ENCODE assay signal across 13 cellular contexts in the genomic region with DNA sequence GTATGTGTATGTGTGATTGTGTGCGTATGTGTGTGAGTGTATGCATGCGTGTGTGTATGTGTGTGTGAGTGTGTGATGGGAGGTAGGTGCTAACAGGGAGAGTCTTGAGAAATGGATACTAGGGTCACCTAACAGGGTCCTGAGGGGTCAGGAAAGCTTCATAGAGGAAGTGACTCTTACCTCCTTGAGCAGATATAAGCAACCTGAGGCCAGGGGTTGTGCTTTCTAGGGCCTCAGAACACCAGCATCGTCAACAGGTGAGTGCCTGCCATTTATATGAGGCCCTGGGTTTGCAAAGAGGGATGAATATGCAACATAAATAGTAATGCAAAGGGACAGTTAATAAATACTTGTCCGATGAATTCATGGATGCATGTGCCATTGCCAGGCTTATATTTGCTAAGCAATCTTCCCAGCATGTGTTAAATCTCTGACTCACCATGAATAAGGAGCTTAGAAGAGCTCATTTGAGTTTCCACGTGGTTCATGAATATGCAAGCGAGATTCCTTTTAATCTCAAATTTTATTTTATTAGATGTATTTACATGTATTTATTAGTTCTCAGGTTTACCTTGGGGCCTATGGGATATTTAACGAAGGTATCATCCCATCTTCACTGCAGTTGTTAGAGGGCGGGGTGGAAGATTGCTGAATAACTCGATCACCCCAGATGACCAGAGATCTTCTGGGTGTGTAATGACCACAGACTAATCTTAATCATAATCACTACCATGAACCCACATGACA.
DNase-seq lines count a peak whose midpoint lies in the region; ATAC-seq and TF ChIP-seq lines count a peak whose summit lies in the region.
"Had no signal": no experiment of that assay in that cellular context is flagged by ENCODE, and none has a peak within 500 bp of the region (broad histone marks: within the 10 kb centered on the region; RNA-seq: fewer than 3 reads in every experiment).

No MANE protein-coding gene starts in this region.

- DNase-seq in AG09319 (ENCODE audit: extremely low read depth, low read depth), result peak; percentile 56
- DNase-seq in HCT116 (ENCODE audit: low read depth, low spot score), result no peak
- DNase-seq in SK-N-SH, result no peak
- DNase-seq in fibroblast of villous mesenchyme (ENCODE audit: low read depth), result peak; percentile 46
- DNase-seq in activated T-cell treated with anti-CD3 and anti-CD28 coated beads, Interleukin-2, amount 50 U/mL, for 24 hours, result no peak
- DNase-seq in activated CD8-positive, alpha-beta T cell treated with anti-CD3 and anti-CD28 coated beads for 36 hours, result no peak
- DNase-seq: activated B cell treated with CpG ODN at 0.5 μM for 24 hours; activated effector memory CD4-positive, alpha-beta T cell treated with anti-CD3 and anti-CD28 coated beads, Interleukin-2, amount 50 U/mL, for 16 hours; RPMI8226; stimulated activated CD4-positive, alpha-beta T cell treated with anti-CD3 and anti-CD28 coated beads, Interleukin-4, amount 100 ng/mL, for 24 hours had no signal

- no TSS peak for BruUV-seq in HCT116 (replicated peaks; lab: Mats Ljungman, UMichigan)

- H3K4me2 ChIP-seq in HCT116 (ENCODE audit: low read length) (0 out of 2 replicates have a peak overlapping the region, but pooled peaks have one; percentile 7), SK-N-SH (peak overlapping the region; percentile 6)

- no peak overlapping the region for H3K27ac Mint-ChIP-seq in activated T-cell treated with anti-CD3 and anti-CD28 coated beads, Interleukin-2, amount 50 U/mL, for 24 hours
- no peak overlapping the region for H3K27ac Mint-ChIP-seq in activated CD8-positive, alpha-beta T cell treated with anti-CD3 and anti-CD28 coated beads for 36 hours
- H3K27ac Mint-ChIP-seq: activated B cell treated with CpG ODN at 0.5 μM for 24 hours had no signal

- POLR2A ChIA-PET in HCT116 (lab: Charles Lee), result no interaction called here
- POLR2A ChIA-PET in SK-N-SH (lab: Yijun Ruan, JAX), result no interaction called here
- POLR2A ChIA-PET in activated CD8-positive, alpha-beta T cell treated with anti-CD3 and anti-CD28 coated beads for 36 hours (lab: Charles Lee), result no interaction called here

- H3K9ac ChIP-seq in HCT116 (ENCODE audit: low read length) (no peak overlapping the region), SK-N-SH (peak overlapping the region; percentile 25; the same call in 1 of the 2 replicates)

- TF ChIP-seq CTCF in AG09319 (IDR thresholded peaks at IDR 0.05; ENCODE audit: low read depth, low read length), result no peak
- TF ChIP-seq CTCF in HCT116 (IDR thresholded peaks at IDR 0.05 in 2 of 3, conservative IDR thresholded peaks at IDR 0.05 in 1 of 3; ENCODE audit: borderline replicate concordance in 1 of 3, insufficient read depth in 1 of 3, low read depth in 2 of 3, low read length in 2 of 3), result no peak
- TF ChIP-seq CTCF in SK-N-SH (IDR thresholded peaks at IDR 0.05), result no peak
- no peak for TF ChIP-seq CTCF in fibroblast of villous mesenchyme (IDR thresholded peaks at IDR 0.05; ENCODE audit: insufficient read depth, low read depth, low read length)
- no peak for TF ChIP-seq CTCF in activated CD8-positive, alpha-beta T cell treated with anti-CD3 and anti-CD28 coated beads for 36 hours (IDR thresholded peaks at IDR 0.05)

- no peaks in the 10 kb centered on the region for H3K27me3 ChIP-seq in HCT116 (ENCODE audit: insufficient read depth, low read length)
- H3K27me3 ChIP-seq in SK-N-SH (ENCODE audit: insufficient read depth), result no peaks in the 10 kb centered on the region

- no peak overlapping the region for H2AFZ ChIP-seq in HCT116 (ENCODE audit: low read depth, low read length, poor library complexity, severe bottlenecking)
- H2AFZ ChIP-seq in SK-N-SH (ENCODE audit: low read depth), result no peak overlapping the region

- H3K4me3 ChIP-seq in HCT116 (replicated peaks in 1 of 2; ENCODE audit: low read depth in 1 of 2, low read length in 2 of 2) (no peak overlapping the region), SK-N-SH (ENCODE audit: low read depth in 2 of 2, low read length in 1 of 2) (no peak overlapping the region), fibroblast of villous mesenchyme (ENCODE audit: low read depth, low read length) (no peak overlapping the region)
- H3K4me3 ChIP-seq: thoracic aorta had no signal

- no peaks in the 10 kb centered on the region for H3K9me2 ChIP-seq in HCT116 (ENCODE audit: insufficient read depth)
- H3K9me2 ChIP-seq in SK-N-SH, result no peaks in the 10 kb centered on the region

- RAD21 ChIA-PET in HCT116 (lab: Charles Lee; ENCODE audit: low non-redundant PET in 1 of 2, low total read pairs in 2 of 2, uncharacterized antibody in 2 of 2, unreplicated experiment in 2 of 2), result interaction anchor here in 1 of 2 experiments (0.9 kb wide), 1 partner anchor 316 kb away, joined by 3 read pairs; no protein-coding TSS in a partner anchor

- ATAC-seq in HCT116 (no peak), HG03196 (IDR thresholded peaks at IDR 0.05; ENCODE audit: unreplicated experiment) (no peak), GM21447 (IDR thresholded peaks at IDR 0.05; ENCODE audit: unreplicated experiment) (no peak)
- no peak for ATAC-seq in activated CD8-positive, alpha-beta T cell treated with anti-CD3 and anti-CD28 coated beads for 36 hours

- H3K27ac ChIP-seq in HCT116 (ENCODE audit: low read depth, low read length) (no peak overlapping the region), SK-N-SH (ENCODE audit: low read depth in 2 of 2, low read length in 1 of 2) (peak overlapping the region in 1 of 2 experiments; percentile 76; a peak in 2 of 4 replicates)
- H3K27ac ChIP-seq: thoracic aorta had no signal

- H3K27me3 Mint-ChIP-seq in activated T-cell treated with anti-CD3 and anti-CD28 coated beads, Interleukin-2, amount 50 U/mL, for 24 hours, result peaks cover 30% of the 10 kb centered on the region
- H3K27me3 Mint-ChIP-seq in activated CD8-positive, alpha-beta T cell treated with anti-CD3 and anti-CD28 coated beads for 36 hours, result peaks cover 7% of the 10 kb centered on the region
- H3K27me3 Mint-ChIP-seq: activated B cell treated with CpG ODN at 0.5 μM for 24 hours had no signal

- TF ChIP-seq POLR2A in HCT116 (IDR thresholded peaks at IDR 0.05; ENCODE audit: borderline replicate concordance, extremely low read depth, insufficient read depth, insufficient read length), result no peak

- H3K9me3 Mint-ChIP-seq in activated T-cell treated with anti-CD3 and anti-CD28 coated beads, Interleukin-2, amount 50 U/mL, for 24 hours, result no peaks in the 10 kb centered on the region
- no peaks in the 10 kb centered on the region for H3K9me3 Mint-ChIP-seq in activated CD8-positive, alpha-beta T cell treated with anti-CD3 and anti-CD28 coated beads for 36 hours
- H3K9me3 Mint-ChIP-seq: activated B cell treated with CpG ODN at 0.5 μM for 24 hours had no signal

- H4K20me1 ChIP-seq in HCT116 (ENCODE audit: insufficient read depth) (no peaks in the 10 kb centered on the region), SK-N-SH (ENCODE audit: insufficient read depth) (no peaks in the 10 kb centered on the region)

- peaks cover 4 to 19% of the 10 kb centered on the region in 2 experiments for H3K4me1 ChIP-seq in HCT116 (ENCODE audit: control insufficient read depth in 1 of 2, insufficient read depth in 2 of 2, low read length in 2 of 2)
- H3K4me1 ChIP-seq in SK-N-SH (ENCODE audit: control insufficient read depth in 1 of 2, insufficient read depth in 2 of 2, low read depth in 1 of 2, low read length in 1 of 2), result peaks cover 4 to 8% of the 10 kb centered on the region in 2 experiments; a peak in 2 of 4 replicates

- H3K36me3 ChIP-seq in HCT116 (ENCODE audit: control insufficient read depth in 1 of 2, insufficient read depth in 2 of 2, low read length in 2 of 2) (no peaks in the 10 kb centered on the region), SK-N-SH (replicated peaks in 1 of 2; ENCODE audit: control insufficient read depth in 1 of 2, insufficient read depth in 2 of 2, low read length in 1 of 2) (no peaks in the 10 kb centered on the region)
- H3K36me3 ChIP-seq: thoracic aorta had no signal

- H3K4me3 Mint-ChIP-seq in activated T-cell treated with anti-CD3 and anti-CD28 coated beads, Interleukin-2, amount 50 U/mL, for 24 hours, result no peak overlapping the region
- H3K4me3 Mint-ChIP-seq in activated CD8-positive, alpha-beta T cell treated with anti-CD3 and anti-CD28 coated beads for 36 hours, result no peak overlapping the region
- H3K4me3 Mint-ChIP-seq: activated B cell treated with CpG ODN at 0.5 μM for 24 hours had no signal

- intact Hi-C loops in HCT116 (cut with micrococcal nuclease), result loop anchor here (1.0 to 10.0 kb wide), 3 partner anchors 251 to 424 kb away; no protein-coding TSS in a partner anchor
- intact Hi-C loops in activated CD8-positive, alpha-beta T cell treated with anti-CD3 and anti-CD28 coated beads for 36 hours (cut with micrococcal nuclease), result no loop called here

- WGBS in SK-N-SH (ENCODE audit: low lambda C conversion rate), result 48% methylated on average over 9 of the region's 9 CpGs

- no peaks in the 10 kb centered on the region for H3K4me1 Mint-ChIP-seq in activated T-cell treated with anti-CD3 and anti-CD28 coated beads, Interleukin-2, amount 50 U/mL, for 24 hours (ENCODE audit: low read depth)
- H3K4me1 Mint-ChIP-seq in activated CD8-positive, alpha-beta T cell treated with anti-CD3 and anti-CD28 coated beads for 36 hours (ENCODE audit: low read depth), result no peaks in the 10 kb centered on the region
- H3K4me1 Mint-ChIP-seq: activated B cell treated with CpG ODN at 0.5 μM for 24 hours had no signal

- H3K79me2 ChIP-seq in HCT116 (ENCODE audit: insufficient read depth, low read length) (no peaks in the 10 kb centered on the region), SK-N-SH (ENCODE audit: insufficient read depth) (no peaks in the 10 kb centered on the region)

- H3K9me3 ChIP-seq in HCT116 (ENCODE audit: control insufficient read depth in 1 of 2, insufficient read depth in 1 of 2, low read depth in 1 of 2, low read length in 2 of 2) (no peaks in the 10 kb centered on the region), SK-N-SH (no peaks in the 10 kb centered on the region)
- H3K9me3 ChIP-seq: thoracic aorta had no signal

- H3F3A ChIP-seq in SK-N-SH (replicated peaks; ENCODE audit: insufficient read depth), result peaks cover 9% of the 10 kb centered on the region

- TF ChIP-seq EP300 in SK-N-SH (IDR thresholded peaks at IDR 0.05; ENCODE audit: borderline replicate concordance in 1 of 2, low read depth in 1 of 2, low read length in 1 of 2), result peak in 1 of 2 experiments; percentile 74; a peak in 1 of 4 replicates

- CTCF ChIA-PET in HCT116 (lab: Charles Lee), result interaction anchor here (1.3 to 2.3 kb wide), 2 partner anchors 9 to 424 kb away, joined by 3 to 20 read pairs; no protein-coding TSS in a partner anchor
- CTCF ChIA-PET in SK-N-SH (lab: Yijun Ruan, JAX), result interaction anchor here (1.3 to 1.6 kb wide), 2 partner anchors 18 to 181 kb away, joined by 3 to 4 read pairs; no protein-coding TSS in a partner anchor
- CTCF ChIA-PET in activated CD8-positive, alpha-beta T cell treated with anti-CD3 and anti-CD28 coated beads for 36 hours (lab: Charles Lee), result no interaction called here

- no peaks in the 10 kb centered on the region for H3K36me3 Mint-ChIP-seq in activated T-cell treated with anti-CD3 and anti-CD28 coated beads, Interleukin-2, amount 50 U/mL, for 24 hours (ENCODE audit: low read depth)
- H3K36me3 Mint-ChIP-seq in activated CD8-positive, alpha-beta T cell treated with anti-CD3 and anti-CD28 coated beads for 36 hours (ENCODE audit: low read depth), result no peaks in the 10 kb centered on the region

- TF ChIP-seq RAD21 in HCT116 (IDR thresholded peaks at IDR 0.05; ENCODE audit: low read depth), result no peak
- no peak for TF ChIP-seq RAD21 in SK-N-SH (IDR thresholded peaks at IDR 0.05; ENCODE audit: low read length)

Comparison
In these comparisons a context has a peak if more than half of its experiments do, and no peak if none do; other contexts are left out.
1. DNase-seq: peak in AG09319 (single experiment) and fibroblast of villous mesenchyme (single experiment); none in HCT116 (single experiment), SK-N-SH (single experiment), activated T-cell treated with anti-CD3 and anti-CD28 coated beads, Interleukin-2, amount 50 U/mL, for 24 hours (single experiment) and activated CD8-positive, alpha-beta T cell treated with anti-CD3 and anti-CD28 coated beads for 36 hours (single experiment).